Comparison of ENCODE assay signal across 29 cellular contexts in genomic region chr20:33015700-33016580, GRCh38. TPM values are rescaled to one million over a fixed set of nuclear protein-coding genes. Genes with fewer than 3 reads are reported as not detected.
"Had no signal": no experiment of that assay in that cellular context is flagged by ENCODE, and none has a peak within 500 bp of the region (broad histone marks: within the 10 kb centered on the region; RNA-seq: fewer than 3 reads in every experiment).

No MANE protein-coding gene starts in this region.

- ATAC-seq: esophagus mucosa; left colon; naive thymus-derived CD8-positive, alpha-beta T cell; psoas muscle; stimulated activated naive B cell treated with anti-CD40 and anti-IgM and Interleukin-4, amounts not matched to agents 10 μg/mL and 1 μg/mL and 100 μg/mL, for 72 hours had no signal

- H3K9me3 ChIP-seq: breast epithelium, psoas muscle, stomach, thyroid gland, upper lobe of left lung had no signal

- H3K4me1 ChIP-seq: breast epithelium, psoas muscle, stomach, thyroid gland, upper lobe of left lung had no signal

- FAIRE-seq: kidney, TTC549 had no signal

- H3K4me3 ChIP-seq: breast epithelium, psoas muscle, smooth muscle cell, stomach, thyroid gland, upper lobe of left lung had no signal

- H3K27ac ChIP-seq: breast epithelium, psoas muscle, stomach, thyroid gland, upper lobe of left lung, VCaP had no signal

- H3K27me3 ChIP-seq: thyroid gland, upper lobe of left lung had no signal

- H3K36me3 ChIP-seq: breast epithelium, stomach, thyroid gland, upper lobe of left lung had no signal

- DNase-seq: activated CD4-positive, alpha-beta memory T cell treated with anti-CD3 and anti-CD28 coated beads for 36 hours; activated CD4-positive, alpha-beta T cell treated with anti-CD3 and anti-CD28 coated beads for 48 hours; activated naive CD4-positive, alpha-beta T cell treated with Interleukin-2 at 50 U/mL for 16 hours; activated T-cell treated with anti-CD3 and anti-CD28 coated beads, Interleukin-2, amount 50 U/mL, for 48 hours; central memory CD4-positive, alpha-beta T cell; endodermal cell; foreskin fibroblast; hippocampal formation; immature natural killer cell; kidney; left colon; mammary epithelial cell; psoas muscle; stimulated activated CD4-positive, alpha-beta T cell treated with anti-CD3 and anti-CD28 coated beads, Interleukin-15, amount 100 ng/mL, for 24 hours; stimulated activated CD4-positive, alpha-beta T cell treated with anti-CD3 and anti-CD28 coated beads, Interleukin-2, amount 100 ng/mL, for 24 hours; stimulated activated naive B cell treated with anti-CD40 and anti-IgM and Interleukin-4, amounts not matched to agents 10 μg/mL and 1 μg/mL and 100 μg/mL, for 72 hours; stomach; T-helper 9 cell; thyroid gland; upper lobe of left lung had no signal

- H3K4me2 ChIP-seq: smooth muscle cell had no signal

RNA-seq across cellular contexts. Expression of gene BPIFB2, which starts 8.4 kb away (rescaled TPM):
- total RNA-seq: activated CD4-positive, alpha-beta memory T cell treated with anti-CD3 and anti-CD28 coated beads for 36 hours; endodermal cell; kidney; left colon; mammary epithelial cell; naive thymus-derived CD8-positive, alpha-beta T cell; osteocyte; psoas muscle; smooth muscle cell; stomach; T-helper 1 cell treated with Interleukin-12 subunit alpha and Interleukin-12 subunit beta and Interleukin-4 antibody, amounts not matched to agents 30 ng/mL and 1 ng/mL, for 36 hours; thyroid gland had no signal
- polyA plus RNA-seq: immature natural killer cell; mammary epithelial cell; naive thymus-derived CD8-positive, alpha-beta T cell; psoas muscle; smooth muscle cell had no signal

RNA-seq across cellular contexts. Expression of gene SUN5, which starts 11.7 kb away (rescaled TPM):
- total RNA-seq: activated CD4-positive, alpha-beta memory T cell treated with anti-CD3 and anti-CD28 coated beads for 36 hours; breast epithelium; endodermal cell; esophagus mucosa; kidney; left colon; liver; mammary epithelial cell; naive thymus-derived CD8-positive, alpha-beta T cell; osteocyte; psoas muscle; smooth muscle cell; stomach; T-helper 1 cell treated with Interleukin-12 subunit alpha and Interleukin-12 subunit beta and Interleukin-4 antibody, amounts not matched to agents 30 ng/mL and 1 ng/mL, for 36 hours; thyroid gland; upper lobe of left lung had no signal
- polyA plus RNA-seq: immature natural killer cell; liver; mammary epithelial cell; naive thymus-derived CD8-positive, alpha-beta T cell; psoas muscle; smooth muscle cell; stomach had no signal

RNA-seq across cellular contexts. Expression of gene BPIFB6, which starts 15.5 kb away (rescaled TPM):
- total RNA-seq: activated CD4-positive, alpha-beta memory T cell treated with anti-CD3 and anti-CD28 coated beads for 36 hours; breast epithelium; endodermal cell; esophagus mucosa; kidney; left colon; liver; mammary epithelial cell; naive thymus-derived CD8-positive, alpha-beta T cell; osteocyte; psoas muscle; smooth muscle cell; stomach; T-helper 1 cell treated with Interleukin-12 subunit alpha and Interleukin-12 subunit beta and Interleukin-4 antibody, amounts not matched to agents 30 ng/mL and 1 ng/mL, for 36 hours; thyroid gland; upper lobe of left lung had no signal
- polyA plus RNA-seq: immature natural killer cell; liver; mammary epithelial cell; naive thymus-derived CD8-positive, alpha-beta T cell; psoas muscle; smooth muscle cell; stomach had no signal

RNA-seq across cellular contexts. Expression of gene BPIFB3, which starts 37.8 kb away (rescaled TPM):
- total RNA-seq: activated CD4-positive, alpha-beta memory T cell treated with anti-CD3 and anti-CD28 coated beads for 36 hours; breast epithelium; endodermal cell; esophagus mucosa; kidney; left colon; liver; mammary epithelial cell; naive thymus-derived CD8-positive, alpha-beta T cell; osteocyte; psoas muscle; smooth muscle cell; stomach; T-helper 1 cell treated with Interleukin-12 subunit alpha and Interleukin-12 subunit beta and Interleukin-4 antibody, amounts not matched to agents 30 ng/mL and 1 ng/mL, for 36 hours; thyroid gland; upper lobe of left lung had no signal
- polyA plus RNA-seq: immature natural killer cell; liver; mammary epithelial cell; naive thymus-derived CD8-positive, alpha-beta T cell; psoas muscle; smooth muscle cell; stomach had no signal
